ENCODE assay signal across 10 cellular contexts in the genomic region with DNA sequence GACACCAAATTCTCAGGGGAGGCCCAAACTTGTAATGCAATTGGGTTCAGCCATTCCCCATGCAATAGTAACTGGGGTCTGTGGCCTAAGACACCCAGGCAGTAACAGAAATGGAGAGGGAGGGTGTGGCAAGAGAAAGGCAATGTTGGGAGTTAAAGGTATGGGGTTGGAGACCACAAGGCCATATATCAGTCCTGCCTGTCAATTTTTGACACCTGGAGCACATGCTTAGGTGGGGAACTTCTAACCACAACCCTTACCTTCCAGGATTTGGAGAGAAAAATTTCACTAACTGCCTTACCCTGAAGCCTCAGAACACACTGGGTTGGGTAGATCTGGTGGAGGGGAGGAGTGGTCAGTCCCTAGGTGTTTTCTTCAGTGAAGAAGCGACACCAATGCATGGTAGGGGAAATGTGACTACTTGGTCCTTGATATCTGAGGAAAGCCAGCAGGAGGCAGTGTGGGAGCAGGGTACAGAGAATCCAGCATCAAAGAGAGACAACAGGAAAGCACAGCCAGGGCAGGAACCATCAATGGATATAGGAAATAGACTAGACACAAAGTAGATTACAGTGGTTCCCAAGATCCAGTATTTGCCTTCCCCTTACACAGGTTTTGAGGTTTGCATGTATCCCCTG. TPM values are rescaled to one million over a fixed set of nuclear protein-coding genes. Genes with fewer than 3 reads are reported as not detected.
DNase-seq lines count a peak whose midpoint lies in the region; ATAC-seq, FAIRE-seq and TF ChIP-seq lines count a peak whose summit lies in the region.
"Had no signal": no experiment of that assay in that cellular context is flagged by ENCODE, and none has a peak within 500 bp of the region (broad histone marks: within the 10 kb centered on the region; RNA-seq: fewer than 3 reads in every experiment).

No MANE protein-coding gene starts in this region.

- no peak overlapping the region for H3K27ac ChIP-seq in small intestine (ENCODE audit: low read depth in 1 of 2, low read length in 1 of 2)
- H3K27ac ChIP-seq: VCaP had no signal

- peak; percentile 48 for DNase-seq in DMS 273 (lab: John Stamatoyannopoulos, UW; ENCODE audit: unreplicated experiment)
- DNase-seq in DMS 273 treated with DMSO at 0.1 percent for 48 hours (lab: John Stamatoyannopoulos, UW) = no peak
- peak in 4 of 5 experiments; percentile 39 to 61 (median 44) for DNase-seq in T-helper 2 cell
- peak; percentile 34 to 61 for DNase-seq in cardiac fibroblast (ENCODE audit: low read depth in 2 of 2)
- DNase-seq in small intestine = peak; percentile 43

- no peaks in the 10 kb centered on the region for H3K4me1 ChIP-seq in small intestine (ENCODE audit: control insufficient read depth in 2 of 2, insufficient read depth in 1 of 2, low read depth in 1 of 2, low read length in 1 of 2)

- no peaks in the 10 kb centered on the region for H3K9me3 ChIP-seq in small intestine (ENCODE audit: control insufficient read depth, low read depth)

- H3K27me3 ChIP-seq in small intestine (ENCODE audit: control insufficient read depth in 2 of 2, insufficient read depth in 2 of 2, low read length in 2 of 2) = no peaks in the 10 kb centered on the region

- peaks cover 5 to 11% of the 10 kb centered on the region in 2 donors for H3K36me3 ChIP-seq in small intestine (ENCODE audit: control insufficient read depth in 2 of 2, insufficient read depth in 2 of 2, low read length in 2 of 2)

- no peak for FAIRE-seq in small intestine (lab: Jason Lieb, UNC)
- FAIRE-seq: A204.1 had no signal

- ATAC-seq in HG03439 (IDR thresholded peaks at IDR 0.05; ENCODE audit: unreplicated experiment) (no peak), HG03097 (IDR thresholded peaks at IDR 0.05; ENCODE audit: low FRiP score, unreplicated experiment) (no peak), HG03442 (IDR thresholded peaks at IDR 0.05; ENCODE audit: unreplicated experiment) (no peak)

- WGBS in small intestine, 3 donors = 92 to 95% (median 94%) methylated on average over 1 of the region's 1 CpG

- no peak overlapping the region for H3K4me3 ChIP-seq in cardiac fibroblast (replicated peaks in 1 of 2; ENCODE audit: low read depth in 2 of 2, low read length in 2 of 2)
- no peak overlapping the region for H3K4me3 ChIP-seq in small intestine (ENCODE audit: low read depth in 1 of 2, low read length in 2 of 2)

- peak; percentile 38 for TF ChIP-seq CTCF in cardiac fibroblast (IDR thresholded peaks at IDR 0.05; ENCODE audit: low read depth, low read length)

RNA-seq across cellular contexts. Expression of gene USP49, which starts 6.8 kb away (rescaled TPM):
- 1 to 10 TPM in 1 of 3 donors, under 1 TPM in 2; 0.27 to 1.1 (median 0.45) TPM for polyA plus RNA-seq in small intestine

RNA-seq across cellular contexts. Expression of gene MED20, which starts 18.9 kb away (rescaled TPM):
- 1 to 10 TPM; 8.1 to 9.2 (median 8.5) TPM for polyA plus RNA-seq in small intestine

RNA-seq across cellular contexts. Expression of gene BYSL, which starts 19.3 kb away (rescaled TPM):
- 10 to 100 TPM in 1 of 3 donors, 1 to 10 TPM in 2; 3.8 to 14.6 (median 4.3) TPM for polyA plus RNA-seq in small intestine

RNA-seq across cellular contexts. Expression of gene CCND3, which starts 39.6 kb away (rescaled TPM):
- 10 to 100 TPM; 34.0 to 83.0 (median 60.3) TPM for polyA plus RNA-seq in small intestine
